Comparison of ENCODE assay signal across 8 cellular contexts in the genomic region with DNA sequence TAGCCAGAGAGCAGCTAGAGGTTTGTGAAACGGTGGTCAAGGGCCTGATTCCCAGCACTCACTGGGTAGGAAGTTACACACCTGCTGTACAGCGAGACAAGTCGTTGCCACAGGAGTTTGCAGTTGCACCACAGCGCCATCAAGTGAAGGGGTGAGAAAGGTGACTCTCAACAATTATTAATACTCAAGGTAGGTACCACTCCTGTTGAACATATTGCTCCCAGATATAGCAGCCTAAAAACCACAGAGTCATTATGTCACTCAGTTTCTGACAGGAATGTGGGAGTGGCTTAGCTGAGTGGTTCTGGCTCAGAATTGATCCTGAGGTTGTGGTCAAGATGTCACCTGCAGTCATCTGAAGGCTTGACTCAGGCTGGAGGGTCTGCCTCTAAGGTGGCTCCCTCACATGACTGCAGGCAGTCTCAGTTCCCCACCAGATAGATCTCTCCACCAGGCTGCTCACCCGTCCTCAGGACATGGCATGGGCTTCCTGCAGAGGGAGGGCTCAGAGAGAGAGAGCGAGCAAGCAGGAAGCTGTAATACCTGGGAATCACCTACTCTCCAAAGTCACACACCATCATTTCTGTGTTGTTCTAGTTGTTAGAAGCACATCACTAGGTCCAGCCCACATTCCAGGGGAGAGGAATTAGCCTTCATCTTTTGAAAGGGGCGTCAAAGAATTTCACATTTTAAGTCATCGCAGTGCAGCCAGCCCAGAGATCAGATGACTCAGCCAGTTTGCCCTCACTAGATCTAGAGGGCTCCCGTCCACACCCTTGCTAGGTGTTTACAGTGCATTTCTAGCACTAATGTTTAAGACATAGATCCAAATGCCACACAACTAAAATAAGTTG. TPM values are rescaled to one million over a fixed set of nuclear protein-coding genes. Genes with fewer than 3 reads are reported as not detected.
DNase-seq lines count a peak whose midpoint lies in the region; ATAC-seq, FAIRE-seq and TF ChIP-seq lines count a peak whose summit lies in the region.

No MANE protein-coding gene starts in this region.

- peak overlapping the region; percentile 39; the same call in 1 of the 2 replicates for H3K27ac Mint-ChIP-seq in GM23338

- no peak overlapping the region for H3K4me2 ChIP-seq in GM23338
- H3K4me2 ChIP-seq in PC-3 (ENCODE audit: low read length): peak overlapping the region; percentile 73
- peak overlapping the region; percentile 88 for H3K4me2 ChIP-seq in K562 (ENCODE audit: insufficient read depth, low read length)
- H3K4me2 ChIP-seq in smooth muscle cell: peak overlapping the region; percentile 21

- POLR2A ChIA-PET in PC-3 (lab: Charles Lee; ENCODE audit: unreplicated experiment): no interaction called here
- POLR2A ChIA-PET in K562 (lab: Yijun Ruan, JAX): interaction anchor here (0.7 to 1.8 kb wide), 5 partner anchors 11 to 667 kb away, joined by 3 to 7 read pairs (median 4); a partner anchor contains a TSS

- H3K27ac ChIP-seq in GM23338 (ENCODE audit: low read depth): no peak overlapping the region
- peak overlapping the region; percentile 59 for H3K27ac ChIP-seq in PC-3 (ENCODE audit: low read length)
- peak overlapping the region; percentile 67 for H3K27ac ChIP-seq in K562 (ENCODE audit: extremely low read depth, low read depth, low read length)
- no peak overlapping the region for H3K27ac ChIP-seq in smooth muscle cell (ENCODE audit: low read depth)

- H3K27me3 ChIP-seq in GM23338 (ENCODE audit: insufficient read depth) (no peaks in the 10 kb centered on the region), PC-3 (ENCODE audit: low read length) (no peaks in the 10 kb centered on the region), K562 (ENCODE audit: control insufficient read depth in 2 of 2, insufficient read depth in 2 of 2, low read length in 2 of 2) (no peaks in the 10 kb centered on the region), smooth muscle cell (ENCODE audit: low read depth) (no peaks in the 10 kb centered on the region)

- H3K27me3 Mint-ChIP-seq in GM23338 (ENCODE audit: insufficient read depth, low read depth, poor library complexity): peaks cover 5% of the 10 kb centered on the region

- H3K9me2 ChIP-seq in GM23338 (ENCODE audit: insufficient read depth) (no peaks in the 10 kb centered on the region), PC-3 (replicated peaks; ENCODE audit: low read length) (no peaks in the 10 kb centered on the region)

- H3K4me3 Mint-ChIP-seq in GM23338: no peak overlapping the region

- TF ChIP-seq POLR2A in K562 (conservative IDR thresholded peaks at IDR 0.05): no peak

- H3K79me2 ChIP-seq in GM23338 (replicated peaks; ENCODE audit: insufficient read depth): no peaks in the 10 kb centered on the region
- no peaks in the 10 kb centered on the region for H3K79me2 ChIP-seq in PC-3 (ENCODE audit: low read length)
- no peaks in the 10 kb centered on the region for H3K79me2 ChIP-seq in K562 (ENCODE audit: control insufficient read depth, insufficient read depth, low read length)
- no peaks in the 10 kb centered on the region for H3K79me2 ChIP-seq in smooth muscle cell (ENCODE audit: low read depth)

- H3K9me3 Mint-ChIP-seq in GM23338: no peaks in the 10 kb centered on the region

- H3K9ac ChIP-seq in PC-3 (ENCODE audit: low read length) (no peak overlapping the region), K562 (ENCODE audit: insufficient read depth in 1 of 2, low read depth in 2 of 2, low read length in 2 of 2) (peak overlapping the region; percentile 24 to 53; a peak in 3 of 4 replicates), smooth muscle cell (ENCODE audit: low read depth) (no peak overlapping the region)

- peaks cover 8% of the 10 kb centered on the region for H3K4me1 Mint-ChIP-seq in GM23338

- H3K4me3 ChIP-seq in GM23338 (no peak overlapping the region), PC-3 (ENCODE audit: low read length) (peak overlapping the region; percentile 28; the same call in 1 of the 2 replicates), K562 (0 out of 2 replicates have a peak overlapping the region, but pooled peaks have one; percentile 1), smooth muscle cell (no peak overlapping the region)

- peak; percentile 98 for FAIRE-seq in K562 (lab: Jason Lieb, UNC)

- H3K36me3 Mint-ChIP-seq in GM23338 (ENCODE audit: low read depth): no peaks in the 10 kb centered on the region

- ATAC-seq in GM23338 (peak; percentile 80), PC-3 (peak; percentile 83), K562 (peak; percentile 90), HG03045 (IDR thresholded peaks at IDR 0.05; ENCODE audit: unreplicated experiment) (no peak), HG03139 (IDR thresholded peaks at IDR 0.05; ENCODE audit: unreplicated experiment) (no peak), GM21528 (IDR thresholded peaks at IDR 0.05; ENCODE audit: low FRiP score, unreplicated experiment) (no peak)

- BruUV-seq in PC-3 (replicated peaks; lab: Mats Ljungman, UMichigan): no TSS peak
- BruUV-seq in K562 (replicated peaks; lab: Mats Ljungman, UMichigan): no TSS peak

- in situ Hi-C loops in K562 (cut with MboI): loop anchor here (5.0 kb wide), 1 partner anchor 92 kb away; no protein-coding TSS in a partner anchor

- TF ChIP-seq EP300 in K562 (IDR thresholded peaks at IDR 0.05; ENCODE audit: low read length): peak; percentile 45

- peak; percentile 56 to 84 for TF ChIP-seq CTCF in GM23338 (conservative IDR thresholded peaks at IDR 0.05; ENCODE audit: low read depth in 2 of 2)
- peak; percentile 75 for TF ChIP-seq CTCF in PC-3 (conservative IDR thresholded peaks at IDR 0.05; ENCODE audit: low read depth, low read length)
- TF ChIP-seq CTCF in K562 (IDR thresholded peaks at IDR 0.05 in 2 of 3, conservative IDR thresholded peaks at IDR 0.05 in 1 of 3; ENCODE audit: insufficient read depth in 2 of 3, low read depth in 1 of 3, low read length in 3 of 3): peak; percentile 88 to 97 (median 92)
- no peak for TF ChIP-seq CTCF in smooth muscle cell (IDR thresholded peaks at IDR 0.05; ENCODE audit: borderline replicate concordance, insufficient read depth, poor library complexity, severe bottlenecking)

- CTCF ChIA-PET in PC-3 (lab: Charles Lee): no interaction called here
- CTCF ChIA-PET in K562 (lab: Yijun Ruan, JAX; ENCODE audit: low intra/inter-chr PET ratio): interaction anchor here (0.7 to 1.3 kb wide), 3 partner anchors 48 to 95 kb away, joined by 3 to 4 read pairs (median 4); no protein-coding TSS in a partner anchor

- DNase-seq in D341Med (ENCODE audit: low spot score) (peak; percentile 45), GM23338 (ENCODE audit: low spot score) (peak; percentile 56), PC-3 (peak; percentile 86), K562 (ENCODE audit: extremely low read depth in 1 of 4, low spot score in 3 of 4) (peak; percentile 66 to 92 (median 75)), smooth muscle cell (lab: John Stamatoyannopoulos, UW; ENCODE audit: unreplicated experiment) (no peak)

- H3K4me1 ChIP-seq in GM23338 (ENCODE audit: insufficient read depth) (no peaks in the 10 kb centered on the region), PC-3 (ENCODE audit: insufficient read depth, low read length) (peaks cover 22% of the 10 kb centered on the region), K562 (replicated peaks in 1 of 2; ENCODE audit: control insufficient read depth in 2 of 2, insufficient read depth in 2 of 2, low read length in 2 of 2) (peaks cover 10 to 24% of the 10 kb centered on the region in 2 experiments; a peak in 4 of 5 replicates), smooth muscle cell (ENCODE audit: low read depth) (no peaks in the 10 kb centered on the region)

- no peaks in the 10 kb centered on the region for H3K9me3 ChIP-seq in PC-3 (ENCODE audit: low read length)
- H3K9me3 ChIP-seq in K562 (replicated peaks; ENCODE audit: control insufficient read depth, insufficient read depth, low read depth, low read length): no peaks in the 10 kb centered on the region
- no peaks in the 10 kb centered on the region for H3K9me3 ChIP-seq in smooth muscle cell (replicated peaks; ENCODE audit: low read depth)

- H4K20me1 ChIP-seq in GM23338 (replicated peaks; ENCODE audit: insufficient read depth) (no peaks in the 10 kb centered on the region), PC-3 (ENCODE audit: low read length) (no peaks in the 10 kb centered on the region), K562 (replicated peaks; ENCODE audit: control insufficient read depth, insufficient read depth, low read length) (no peaks in the 10 kb centered on the region), smooth muscle cell (ENCODE audit: low read depth) (no peaks in the 10 kb centered on the region)

- H3F3A ChIP-seq in GM23338 (replicated peaks; ENCODE audit: low read depth): no peaks in the 10 kb centered on the region
- H3F3A ChIP-seq in PC-3 (ENCODE audit: low read length, unreplicated experiment): no peaks in the 10 kb centered on the region
- no peaks in the 10 kb centered on the region for H3F3A ChIP-seq in smooth muscle cell (ENCODE audit: low read depth)

- WGBS in K562 (ENCODE audit: insufficient coverage, low coverage, missing lambda C conversion rate): 4% methylated on average over 9 of the region's 9 CpGs
- 54% methylated on average over 9 of the region's 9 CpGs for WGBS in smooth muscle cell (ENCODE audit: low lambda C conversion rate)

- TF ChIP-seq RAD21 in K562 (CRISPR knock-in tag; conservative IDR thresholded peaks at IDR 0.05 in 1 of 2, IDR thresholded peaks at IDR 0.05 in 1 of 2): peak; percentile 89 to 97

- H3K36me3 ChIP-seq in GM23338 (ENCODE audit: insufficient read depth) (no peaks in the 10 kb centered on the region), PC-3 (ENCODE audit: low read depth, low read length) (no peaks in the 10 kb centered on the region), K562 (ENCODE audit: control insufficient read depth, insufficient read depth, low read length) (no peaks in the 10 kb centered on the region), smooth muscle cell (ENCODE audit: low read depth) (no peaks in the 10 kb centered on the region)

- H3K9me1 ChIP-seq in K562 (ENCODE audit: control insufficient read depth, insufficient read depth, low read length): no peaks in the 10 kb centered on the region

- H2AFZ ChIP-seq in GM23338 (0 out of 2 replicates have a peak overlapping the region, but pooled peaks have one; percentile 4), PC-3 (ENCODE audit: low read length) (peak overlapping the region; percentile 73), K562 (ENCODE audit: low read depth, low read length) (peak overlapping the region; percentile 85), smooth muscle cell (ENCODE audit: low read depth) (no peak overlapping the region)

- intact Hi-C loops in PC-3 (cut with micrococcal nuclease) (loop anchor here (1.0 to 2.0 kb wide), 2 partner anchors 95 to 130 kb away; no protein-coding TSS in a partner anchor), K562 (cut with micrococcal nuclease) (loop anchor here (1.0 to 5.0 kb wide), 4 partner anchors 52 to 477 kb away; a partner anchor contains a TSS)

RNA-seq across cellular contexts. Expression of a gene that starts 17.0 kb away (rescaled TPM):
- total RNA-seq in GM23338 (2014; rRNA removed; shearing (Covaris generic)): 34.6 and 48.1 TPM in 2 replicates
- polyA plus RNA-seq in GM23338 (2016; fragmentation: Nextera tagmentation; extraction: Ambion mirVana) (20.6 and 29.2 TPM in 2 replicates), K562 (2011; rRNA removed) (44.9 and 46.0 TPM in 2 replicates), K562 (2014; fragmentation: Illumina TruSeq; extraction: Trizol) (33.1 and 34.8 TPM in 2 replicates), K562 (2014; fragmentation: Nextera tagmentation; extraction: Ambion mirVana) (10 to 100 TPM in 1 of 2 experiments, 1 to 10 TPM in 1; 6.4 to 14.2 TPM), K562 (2014; rRNA removed) (25.7 and 27.5 TPM in 2 replicates), smooth muscle cell (19.2 and 23.8 TPM in 2 replicates)
- total RNA-seq in PC-3 (2014; rRNA removed) (23.7 and 28.3 TPM in 2 replicates), K562 (2014; rRNA removed) (27.2 and 27.9 TPM in 2 replicates), K562 (2014; rRNA removed; fragmentation: Illumina TruSeq; extraction: Trizol) (36.3 and 42.8 TPM in 2 replicates), K562 (2015; rRNA removed; fragmentation: Illumina TruSeq; extraction: Trizol) (32.3 and 36.3 TPM in 2 replicates), K562 (2021) (41.3 and 41.7 TPM in 2 replicates), smooth muscle cell (19.3 and 25.3 TPM in 2 replicates)
- total RNA-seq in K562 (2011; cell fraction: chromatin; rRNA removed; ENCODE audit: low replicate concordance): 97.9 and 159 TPM in 2 replicates
- 79.0 and 95.4 TPM in 2 replicates for total RNA-seq in K562 (2011; cell fraction: nucleolus; rRNA removed)
- 95.5 and 111 TPM in 2 replicates for total RNA-seq in K562 (2011; cell fraction: nucleoplasm; rRNA removed)
- polyA plus RNA-seq in K562 (2011; cell fraction: cytosol; rRNA removed): 22.8 and 42.5 TPM in 2 replicates
- 16.3 and 23.3 TPM in 2 replicates for polyA plus RNA-seq in K562 (2011; cell fraction: nucleus; rRNA removed)
- polyA plus RNA-seq in K562 (2012): 32.9 and 41.8 TPM in 2 replicates
- polyA minus RNA-seq in K562 (2011; rRNA and poly(A)+ RNA removed): 71.7 and 92.2 TPM in 2 replicates
- polyA minus RNA-seq in K562 (2011; cell fraction: cytosol; rRNA and poly(A)+ RNA removed): 22.3 and 28.8 TPM in 2 replicates
- polyA minus RNA-seq in K562 (2011; cell fraction: nucleus; rRNA and poly(A)+ RNA removed): 44.7 and 71.0 TPM in 2 replicates

RNA-seq across cellular contexts. Expression of a gene that starts 51.9 kb away (rescaled TPM):
- 12.1 and 12.7 TPM in 2 replicates for total RNA-seq in GM23338 (2014; rRNA removed; shearing (Covaris generic))
- polyA plus RNA-seq in GM23338 (2016; fragmentation: Nextera tagmentation; extraction: Ambion mirVana) (11.5 and 12.3 TPM in 2 replicates), K562 (2011; rRNA removed) (53.9 and 58.8 TPM in 2 replicates), K562 (2014; fragmentation: Illumina TruSeq; extraction: Trizol) (55.0 and 61.7 TPM in 2 replicates), K562 (2014; fragmentation: Nextera tagmentation; extraction: Ambion mirVana) (10 to 100 TPM; 31.9 to 35.0 TPM), K562 (2014; rRNA removed) (37.5 and 38.1 TPM in 2 replicates), smooth muscle cell (8.6 and 9.2 TPM in 2 replicates)
- total RNA-seq in PC-3 (2014; rRNA removed) (27.1 and 29.5 TPM in 2 replicates), K562 (2014; rRNA removed) (27.8 and 33.4 TPM in 2 replicates), K562 (2014; rRNA removed; fragmentation: Illumina TruSeq; extraction: Trizol) (58.9 and 61.4 TPM in 2 replicates), K562 (2015; rRNA removed; fragmentation: Illumina TruSeq; extraction: Trizol) (49.1 and 50.4 TPM in 2 replicates), K562 (2021) (39.9 and 40.7 TPM in 2 replicates), smooth muscle cell (9.3 and 12.1 TPM in 2 replicates)
- 63.4 and 187 TPM in 2 replicates for total RNA-seq in K562 (2011; cell fraction: chromatin; rRNA removed; ENCODE audit: low replicate concordance)
- 28.0 and 52.1 TPM in 2 replicates for total RNA-seq in K562 (2011; cell fraction: nucleolus; rRNA removed)
- total RNA-seq in K562 (2011; cell fraction: nucleoplasm; rRNA removed): 79.9 and 117 TPM in 2 replicates
- polyA plus RNA-seq in K562 (2011; cell fraction: cytosol; rRNA removed): 23.6 and 36.2 TPM in 2 replicates
- 34.3 and 51.7 TPM in 2 replicates for polyA plus RNA-seq in K562 (2011; cell fraction: nucleus; rRNA removed)
- 33.9 and 40.6 TPM in 2 replicates for polyA plus RNA-seq in K562 (2012)
- polyA minus RNA-seq in K562 (2011; rRNA and poly(A)+ RNA removed): 62.2 and 80.3 TPM in 2 replicates
- polyA minus RNA-seq in K562 (2011; cell fraction: cytosol; rRNA and poly(A)+ RNA removed): 18.8 and 25.4 TPM in 2 replicates
- 36.4 and 64.4 TPM in 2 replicates for polyA minus RNA-seq in K562 (2011; cell fraction: nucleus; rRNA and poly(A)+ RNA removed)

Comparison
In these comparisons a context has a peak if more than half of its experiments do, and no peak if none do; other contexts are left out.
1. ATAC-seq: peak in GM23338 (single experiment), PC-3 (single experiment) and K562 (single experiment); none in HG03045 (single experiment), HG03139 (single experiment) and GM21528 (single experiment).
2. H3K27ac ChIP-seq: peak in PC-3 (single experiment) and K562 (single experiment); none in GM23338 (single experiment) and smooth muscle cell (single experiment).
3. H3K4me3 ChIP-seq: peak in PC-3 (single experiment) and K562 (single experiment); none in GM23338 (single experiment) and smooth muscle cell (single experiment).
4. H3K9ac ChIP-seq: peak in K562 (2 of 2); none in PC-3 (single experiment) and smooth muscle cell (single experiment).